1 cellular context compared by ENCODE assay signal in the genomic region with DNA sequence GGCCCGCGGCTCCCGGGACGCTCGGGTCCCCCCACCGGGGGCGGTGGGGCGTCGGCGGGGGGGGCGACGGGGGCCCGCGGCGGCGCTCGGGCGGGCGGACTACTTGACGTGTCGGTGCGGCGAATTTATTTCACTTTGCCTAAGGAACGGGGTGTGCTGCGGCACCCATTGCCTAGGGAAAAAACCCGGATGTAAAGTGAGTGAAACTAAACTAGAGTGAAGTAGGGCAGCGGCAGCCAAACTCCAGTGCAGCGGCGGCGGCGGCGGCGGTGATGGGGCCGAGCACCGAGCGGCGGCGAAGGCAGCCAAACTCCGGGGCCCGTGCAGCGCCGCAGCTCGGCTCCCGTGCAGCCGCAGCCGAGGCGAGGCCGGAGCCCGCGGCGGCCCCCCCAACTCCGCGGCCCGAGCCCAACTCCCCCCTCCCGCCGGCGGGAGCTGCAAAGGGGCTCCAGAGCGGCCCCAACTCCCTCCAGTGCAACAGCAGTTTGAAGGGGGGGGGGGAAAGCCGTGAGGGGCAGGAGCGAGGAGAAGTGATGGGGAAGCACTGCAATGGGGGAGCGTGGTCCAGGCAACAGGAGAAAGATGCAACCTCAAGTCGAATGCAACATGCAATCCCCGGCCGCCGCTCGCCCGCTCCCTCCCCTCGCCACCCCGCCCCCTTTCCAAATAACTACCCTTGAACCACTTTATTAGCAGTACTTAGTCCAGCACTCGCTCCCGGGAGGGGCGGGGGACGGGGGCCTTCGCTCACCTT.
TF ChIP-seq lines count a peak whose summit lies in the region.

No MANE protein-coding gene starts in this region.

TF ChIP-seq in HepG2, 621 proteins besides CTCF, POLR2A, EP300 and RAD21 (continued from another document and continues in another):
- TF ChIP-seq, protein P1, sequence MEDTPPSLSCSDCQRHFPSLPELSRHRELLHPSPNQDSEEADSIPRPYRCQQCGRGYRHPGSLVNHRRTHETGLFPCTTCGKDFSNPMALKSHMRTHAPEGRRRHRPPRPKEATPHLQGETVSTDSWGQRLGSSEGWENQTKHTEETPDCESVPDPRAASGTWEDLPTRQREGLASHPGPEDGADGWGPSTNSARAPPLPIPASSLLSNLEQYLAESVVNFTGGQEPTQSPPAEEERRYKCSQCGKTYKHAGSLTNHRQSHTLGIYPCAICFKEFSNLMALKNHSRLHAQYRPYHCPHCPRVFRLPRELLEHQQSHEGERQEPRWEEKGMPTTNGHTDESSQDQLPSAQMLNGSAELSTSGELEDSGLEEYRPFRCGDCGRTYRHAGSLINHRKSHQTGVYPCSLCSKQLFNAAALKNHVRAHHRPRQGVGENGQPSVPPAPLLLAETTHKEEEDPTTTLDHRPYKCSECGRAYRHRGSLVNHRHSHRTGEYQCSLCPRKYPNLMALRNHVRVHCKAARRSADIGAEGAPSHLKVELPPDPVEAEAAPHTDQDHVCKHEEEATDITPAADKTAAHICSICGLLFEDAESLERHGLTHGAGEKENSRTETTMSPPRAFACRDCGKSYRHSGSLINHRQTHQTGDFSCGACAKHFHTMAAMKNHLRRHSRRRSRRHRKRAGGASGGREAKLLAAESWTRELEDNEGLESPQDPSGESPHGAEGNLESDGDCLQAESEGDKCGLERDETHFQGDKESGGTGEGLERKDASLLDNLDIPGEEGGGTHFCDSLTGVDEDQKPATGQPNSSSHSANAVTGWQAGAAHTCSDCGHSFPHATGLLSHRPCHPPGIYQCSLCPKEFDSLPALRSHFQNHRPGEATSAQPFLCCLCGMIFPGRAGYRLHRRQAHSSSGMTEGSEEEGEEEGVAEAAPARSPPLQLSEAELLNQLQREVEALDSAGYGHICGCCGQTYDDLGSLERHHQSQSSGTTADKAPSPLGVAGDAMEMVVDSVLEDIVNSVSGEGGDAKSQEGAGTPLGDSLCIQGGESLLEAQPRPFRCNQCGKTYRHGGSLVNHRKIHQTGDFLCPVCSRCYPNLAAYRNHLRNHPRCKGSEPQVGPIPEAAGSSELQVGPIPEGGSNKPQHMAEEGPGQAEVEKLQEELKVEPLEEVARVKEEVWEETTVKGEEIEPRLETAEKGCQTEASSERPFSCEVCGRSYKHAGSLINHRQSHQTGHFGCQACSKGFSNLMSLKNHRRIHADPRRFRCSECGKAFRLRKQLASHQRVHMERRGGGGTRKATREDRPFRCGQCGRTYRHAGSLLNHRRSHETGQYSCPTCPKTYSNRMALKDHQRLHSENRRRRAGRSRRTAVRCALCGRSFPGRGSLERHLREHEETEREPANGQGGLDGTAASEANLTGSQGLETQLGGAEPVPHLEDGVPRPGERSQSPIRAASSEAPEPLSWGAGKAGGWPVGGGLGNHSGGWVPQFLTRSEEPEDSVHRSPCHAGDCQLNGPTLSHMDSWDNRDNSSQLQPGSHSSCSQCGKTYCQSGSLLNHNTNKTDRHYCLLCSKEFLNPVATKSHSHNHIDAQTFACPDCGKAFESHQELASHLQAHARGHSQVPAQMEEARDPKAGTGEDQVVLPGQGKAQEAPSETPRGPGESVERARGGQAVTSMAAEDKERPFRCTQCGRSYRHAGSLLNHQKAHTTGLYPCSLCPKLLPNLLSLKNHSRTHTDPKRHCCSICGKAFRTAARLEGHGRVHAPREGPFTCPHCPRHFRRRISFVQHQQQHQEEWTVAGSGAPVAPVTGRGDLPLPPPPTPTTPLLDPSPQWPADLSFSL (CRISPR knock-in tag; IDR thresholded peaks at IDR 0.05), result no peak
- TF ChIP-seq MBNL3 (CRISPR knock-in tag; conservative IDR thresholded peaks at IDR 0.05), result no peak
- TF ChIP-seq ZNF33B (CRISPR knock-in tag; IDR thresholded peaks at IDR 0.05), result no peak
- TF ChIP-seq EHMT2 (IDR thresholded peaks at IDR 0.05; ENCODE audit: borderline replicate concordance, low read depth, low read length), result no peak
- TF ChIP-seq RARA (CRISPR knock-in tag; IDR thresholded peaks at IDR 0.05), result 0 out of 2 replicates have a peak, but pooled peaks have one; percentile 6
- TF ChIP-seq, protein P2, sequence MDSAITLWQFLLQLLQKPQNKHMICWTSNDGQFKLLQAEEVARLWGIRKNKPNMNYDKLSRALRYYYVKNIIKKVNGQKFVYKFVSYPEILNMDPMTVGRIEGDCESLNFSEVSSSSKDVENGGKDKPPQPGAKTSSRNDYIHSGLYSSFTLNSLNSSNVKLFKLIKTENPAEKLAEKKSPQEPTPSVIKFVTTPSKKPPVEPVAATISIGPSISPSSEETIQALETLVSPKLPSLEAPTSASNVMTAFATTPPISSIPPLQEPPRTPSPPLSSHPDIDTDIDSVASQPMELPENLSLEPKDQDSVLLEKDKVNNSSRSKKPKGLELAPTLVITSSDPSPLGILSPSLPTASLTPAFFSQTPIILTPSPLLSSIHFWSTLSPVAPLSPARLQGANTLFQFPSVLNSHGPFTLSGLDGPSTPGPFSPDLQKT (CRISPR knock-in tag; IDR thresholded peaks at IDR 0.05; ENCODE audit: borderline replicate concordance), result no peak
- TF ChIP-seq NFRKB (IDR thresholded peaks at IDR 0.05), result no peak
- TF ChIP-seq, protein P3, sequence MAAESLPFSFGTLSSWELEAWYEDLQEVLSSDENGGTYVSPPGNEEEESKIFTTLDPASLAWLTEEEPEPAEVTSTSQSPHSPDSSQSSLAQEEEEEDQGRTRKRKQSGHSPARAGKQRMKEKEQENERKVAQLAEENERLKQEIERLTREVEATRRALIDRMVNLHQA (CRISPR knock-in tag; IDR thresholded peaks at IDR 0.05), result no peak
- TF ChIP-seq ZSCAN29 (CRISPR knock-in tag; conservative IDR thresholded peaks at IDR 0.05), result peak; percentile 56; the same call in 1 of the 2 replicates
- TF ChIP-seq, protein P4, sequence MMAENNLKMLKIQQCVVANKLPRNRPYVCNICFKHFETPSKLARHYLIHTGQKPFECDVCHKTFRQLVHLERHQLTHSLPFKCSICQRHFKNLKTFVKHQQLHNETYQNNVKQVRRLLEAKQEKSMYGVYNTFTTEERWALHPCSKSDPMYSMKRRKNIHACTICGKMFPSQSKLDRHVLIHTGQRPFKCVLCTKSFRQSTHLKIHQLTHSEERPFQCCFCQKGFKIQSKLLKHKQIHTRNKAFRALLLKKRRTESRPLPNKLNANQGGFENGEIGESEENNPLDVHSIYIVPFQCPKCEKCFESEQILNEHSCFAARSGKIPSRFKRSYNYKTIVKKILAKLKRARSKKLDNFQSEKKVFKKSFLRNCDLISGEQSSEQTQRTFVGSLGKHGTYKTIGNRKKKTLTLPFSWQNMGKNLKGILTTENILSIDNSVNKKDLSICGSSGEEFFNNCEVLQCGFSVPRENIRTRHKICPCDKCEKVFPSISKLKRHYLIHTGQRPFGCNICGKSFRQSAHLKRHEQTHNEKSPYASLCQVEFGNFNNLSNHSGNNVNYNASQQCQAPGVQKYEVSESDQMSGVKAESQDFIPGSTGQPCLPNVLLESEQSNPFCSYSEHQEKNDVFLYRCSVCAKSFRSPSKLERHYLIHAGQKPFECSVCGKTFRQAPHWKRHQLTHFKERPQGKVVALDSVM (CRISPR knock-in tag; IDR thresholded peaks at IDR 0.05), result no peak
- TF ChIP-seq NFATC3 (CRISPR knock-in tag; IDR thresholded peaks at IDR 0.05), result no peak
- TF ChIP-seq AGO1 (IDR thresholded peaks at IDR 0.05; ENCODE audit: low read depth, low read length, poor library complexity, severe bottlenecking), result peak; percentile 3
- TF ChIP-seq, protein P5, sequence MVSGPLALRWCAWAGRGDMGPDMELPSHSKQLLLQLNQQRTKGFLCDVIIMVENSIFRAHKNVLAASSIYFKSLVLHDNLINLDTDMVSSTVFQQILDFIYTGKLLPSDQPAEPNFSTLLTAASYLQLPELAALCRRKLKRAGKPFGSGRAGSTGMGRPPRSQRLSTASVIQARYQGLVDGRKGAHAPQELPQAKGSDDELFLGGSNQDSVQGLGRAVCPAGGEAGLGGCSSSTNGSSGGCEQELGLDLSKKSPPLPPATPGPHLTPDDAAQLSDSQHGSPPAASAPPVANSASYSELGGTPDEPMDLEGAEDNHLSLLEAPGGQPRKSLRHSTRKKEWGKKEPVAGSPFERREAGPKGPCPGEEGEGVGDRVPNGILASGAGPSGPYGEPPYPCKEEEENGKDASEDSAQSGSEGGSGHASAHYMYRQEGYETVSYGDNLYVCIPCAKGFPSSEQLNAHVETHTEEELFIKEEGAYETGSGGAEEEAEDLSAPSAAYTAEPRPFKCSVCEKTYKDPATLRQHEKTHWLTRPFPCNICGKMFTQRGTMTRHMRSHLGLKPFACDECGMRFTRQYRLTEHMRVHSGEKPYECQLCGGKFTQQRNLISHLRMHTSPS (CRISPR knock-in tag; IDR thresholded peaks at IDR 0.05; ENCODE audit: low read depth), result no peak
- no peak for TF ChIP-seq RORA (CRISPR knock-in tag; IDR thresholded peaks at IDR 0.05)
- TF ChIP-seq, protein P6, sequence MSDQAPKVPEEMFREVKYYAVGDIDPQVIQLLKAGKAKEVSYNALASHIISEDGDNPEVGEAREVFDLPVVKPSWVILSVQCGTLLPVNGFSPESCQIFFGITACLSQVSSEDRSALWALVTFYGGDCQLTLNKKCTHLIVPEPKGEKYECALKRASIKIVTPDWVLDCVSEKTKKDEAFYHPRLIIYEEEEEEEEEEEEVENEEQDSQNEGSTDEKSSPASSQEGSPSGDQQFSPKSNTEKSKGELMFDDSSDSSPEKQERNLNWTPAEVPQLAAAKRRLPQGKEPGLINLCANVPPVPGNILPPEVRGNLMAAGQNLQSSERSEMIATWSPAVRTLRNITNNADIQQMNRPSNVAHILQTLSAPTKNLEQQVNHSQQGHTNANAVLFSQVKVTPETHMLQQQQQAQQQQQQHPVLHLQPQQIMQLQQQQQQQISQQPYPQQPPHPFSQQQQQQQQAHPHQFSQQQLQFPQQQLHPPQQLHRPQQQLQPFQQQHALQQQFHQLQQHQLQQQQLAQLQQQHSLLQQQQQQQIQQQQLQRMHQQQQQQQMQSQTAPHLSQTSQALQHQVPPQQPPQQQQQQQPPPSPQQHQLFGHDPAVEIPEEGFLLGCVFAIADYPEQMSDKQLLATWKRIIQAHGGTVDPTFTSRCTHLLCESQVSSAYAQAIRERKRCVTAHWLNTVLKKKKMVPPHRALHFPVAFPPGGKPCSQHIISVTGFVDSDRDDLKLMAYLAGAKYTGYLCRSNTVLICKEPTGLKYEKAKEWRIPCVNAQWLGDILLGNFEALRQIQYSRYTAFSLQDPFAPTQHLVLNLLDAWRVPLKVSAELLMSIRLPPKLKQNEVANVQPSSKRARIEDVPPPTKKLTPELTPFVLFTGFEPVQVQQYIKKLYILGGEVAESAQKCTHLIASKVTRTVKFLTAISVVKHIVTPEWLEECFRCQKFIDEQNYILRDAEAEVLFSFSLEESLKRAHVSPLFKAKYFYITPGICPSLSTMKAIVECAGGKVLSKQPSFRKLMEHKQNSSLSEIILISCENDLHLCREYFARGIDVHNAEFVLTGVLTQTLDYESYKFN (CRISPR knock-in tag; conservative IDR thresholded peaks at IDR 0.05), result no peak
- no peak for TF ChIP-seq SMARCC2 (IDR thresholded peaks at IDR 0.05)
- peak; percentile 33; the same call in 1 of the 2 replicates for TF ChIP-seq HDAC1 (CRISPR knock-in tag; IDR thresholded peaks at IDR 0.05)
- no peak for TF ChIP-seq MATR3 (CRISPR knock-in tag; IDR thresholded peaks at IDR 0.05)
- no peak for TF ChIP-seq FOXJ3 (CRISPR knock-in tag; IDR thresholded peaks at IDR 0.05; ENCODE audit: borderline replicate concordance)
- TF ChIP-seq ZNF572 (CRISPR knock-in tag; IDR thresholded peaks at IDR 0.05), result no peak
- TF ChIP-seq MTA3 (CRISPR knock-in tag; IDR thresholded peaks at IDR 0.05), result no peak
- TF ChIP-seq HNRNPL (IDR thresholded peaks at IDR 0.05; ENCODE audit: low read depth, low read length), result no peak
- TF ChIP-seq SRF (IDR thresholded peaks at IDR 0.05; ENCODE audit: low read depth, low read length), result no peak
- peak; percentile 24; the same call in 1 of the 2 replicates for TF ChIP-seq HOXA3 (CRISPR knock-in tag; IDR thresholded peaks at IDR 0.05)
- no peak for TF ChIP-seq EED (CRISPR knock-in tag; IDR thresholded peaks at IDR 0.05)
- TF ChIP-seq, protein P7, sequence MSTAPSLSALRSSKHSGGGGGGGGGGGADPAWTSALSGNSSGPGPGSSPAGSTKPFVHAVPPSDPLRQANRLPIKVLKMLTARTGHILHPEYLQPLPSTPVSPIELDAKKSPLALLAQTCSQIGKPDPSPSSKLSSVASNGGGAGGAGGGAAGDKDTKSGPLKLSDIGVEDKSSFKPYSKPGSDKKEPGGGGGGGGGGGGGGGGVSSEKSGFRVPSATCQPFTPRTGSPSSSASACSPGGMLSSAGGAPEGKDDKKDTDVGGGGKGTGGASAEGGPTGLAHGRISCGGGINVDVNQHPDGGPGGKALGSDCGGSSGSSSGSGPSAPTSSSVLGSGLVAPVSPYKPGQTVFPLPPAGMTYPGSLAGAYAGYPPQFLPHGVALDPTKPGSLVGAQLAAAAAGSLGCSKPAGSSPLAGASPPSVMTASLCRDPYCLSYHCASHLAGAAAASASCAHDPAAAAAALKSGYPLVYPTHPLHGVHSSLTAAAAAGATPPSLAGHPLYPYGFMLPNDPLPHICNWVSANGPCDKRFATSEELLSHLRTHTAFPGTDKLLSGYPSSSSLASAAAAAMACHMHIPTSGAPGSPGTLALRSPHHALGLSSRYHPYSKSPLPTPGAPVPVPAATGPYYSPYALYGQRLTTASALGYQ (CRISPR knock-in tag; IDR thresholded peaks at IDR 0.05), result 0 out of 2 replicates have a peak, but pooled peaks have one; percentile 39
- TF ChIP-seq, protein P8, sequence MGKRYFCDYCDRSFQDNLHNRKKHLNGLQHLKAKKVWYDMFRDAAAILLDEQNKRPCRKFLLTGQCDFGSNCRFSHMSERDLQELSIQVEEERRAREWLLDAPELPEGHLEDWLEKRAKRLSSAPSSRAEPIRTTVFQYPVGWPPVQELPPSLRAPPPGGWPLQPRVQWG (CRISPR knock-in tag; IDR thresholded peaks at IDR 0.05; ENCODE audit: borderline replicate concordance, low read depth), result no peak
- no peak for TF ChIP-seq HOXA9 (CRISPR knock-in tag; IDR thresholded peaks at IDR 0.05; ENCODE audit: borderline replicate concordance)
- no peak for TF ChIP-seq PAWR (CRISPR knock-in tag; IDR thresholded peaks at IDR 0.05; ENCODE audit: borderline replicate concordance)
- TF ChIP-seq ARNT (IDR thresholded peaks at IDR 0.05), result no peak
- no peak for TF ChIP-seq ZNF3 (CRISPR knock-in tag; IDR thresholded peaks at IDR 0.05)
- TF ChIP-seq, protein P9, sequence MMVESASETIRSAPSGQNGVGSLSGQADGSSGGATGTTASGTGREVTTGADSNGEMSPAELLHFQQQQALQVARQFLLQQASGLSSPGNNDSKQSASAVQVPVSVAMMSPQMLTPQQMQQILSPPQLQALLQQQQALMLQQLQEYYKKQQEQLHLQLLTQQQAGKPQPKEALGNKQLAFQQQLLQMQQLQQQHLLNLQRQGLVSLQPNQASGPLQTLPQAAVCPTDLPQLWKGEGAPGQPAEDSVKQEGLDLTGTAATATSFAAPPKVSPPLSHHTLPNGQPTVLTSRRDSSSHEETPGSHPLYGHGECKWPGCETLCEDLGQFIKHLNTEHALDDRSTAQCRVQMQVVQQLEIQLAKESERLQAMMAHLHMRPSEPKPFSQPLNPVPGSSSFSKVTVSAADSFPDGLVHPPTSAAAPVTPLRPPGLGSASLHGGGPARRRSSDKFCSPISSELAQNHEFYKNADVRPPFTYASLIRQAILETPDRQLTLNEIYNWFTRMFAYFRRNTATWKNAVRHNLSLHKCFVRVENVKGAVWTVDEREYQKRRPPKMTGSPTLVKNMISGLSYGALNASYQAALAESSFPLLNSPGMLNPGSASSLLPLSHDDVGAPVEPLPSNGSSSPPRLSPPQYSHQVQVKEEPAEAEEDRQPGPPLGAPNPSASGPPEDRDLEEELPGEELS (CRISPR knock-in tag; IDR thresholded peaks at IDR 0.05), result no peak
- TF ChIP-seq KAT8 (CRISPR knock-in tag; IDR thresholded peaks at IDR 0.05), result no peak
- no peak for TF ChIP-seq SMAD3 (CRISPR knock-in tag; IDR thresholded peaks at IDR 0.05)
- TF ChIP-seq ZNF644 (CRISPR knock-in tag; IDR thresholded peaks at IDR 0.05; ENCODE audit: low read depth), result no peak
- no peak for TF ChIP-seq ZBTB42 (CRISPR knock-in tag; IDR thresholded peaks at IDR 0.05)
- no peak for TF ChIP-seq FOSL2 (CRISPR knock-in tag; IDR thresholded peaks at IDR 0.05)
- no peak for TF ChIP-seq ZNF674 (CRISPR knock-in tag; IDR thresholded peaks at IDR 0.05; ENCODE audit: low read depth)
- peak; percentile 21 for TF ChIP-seq RBM39 (IDR thresholded peaks at IDR 0.05; ENCODE audit: low read depth, low read length, poor library complexity, severe bottlenecking)
- no peak for TF ChIP-seq MAFF (IDR thresholded peaks at IDR 0.05; ENCODE audit: low read depth, low read length)
- no peak for TF ChIP-seq ZNF547 (CRISPR knock-in tag; IDR thresholded peaks at IDR 0.05)
